Comparison of ENCODE assay signal across 19 cellular contexts in genomic region chr9:137263506-137263905, GRCh38. TPM values are rescaled to one million over a fixed set of nuclear protein-coding genes. Genes with fewer than 3 reads are reported as not detected.
A peak's percentile ranks its signal among the peaks of the same experiment; 100 is the strongest.
DNase-seq lines count a peak whose midpoint lies in the region; ATAC-seq, FAIRE-seq and TF ChIP-seq lines count a peak whose summit lies in the region.
"Had no signal": no experiment of that assay in that cellular context is flagged by ENCODE, and none has a peak within 500 bp of the region (broad histone marks: within the 10 kb centered on the region; RNA-seq: fewer than 3 reads in every experiment).

No MANE protein-coding gene starts in this region.

- H3K9me3 ChIP-seq in RWPE2 (ENCODE audit: severe bottlenecking) (no peaks in the 10 kb centered on the region), kidney (ENCODE audit: control insufficient read depth in 1 of 2, low read length in 2 of 2) (no peaks in the 10 kb centered on the region), left lung (no peaks in the 10 kb centered on the region)
- H3K9me3 ChIP-seq in effector memory CD4-positive, alpha-beta T cell (ENCODE audit: control insufficient read depth, low read length) = no peaks in the 10 kb centered on the region
- H3K9me3 ChIP-seq: A549, BE2C, HAP-1 had no signal

- intact Hi-C loops in kidney (cut with DNase I) = no loop called here
- intact Hi-C loops in left lung (cut with DNase I) = no loop called here

- no peak for FAIRE-seq in kidney (lab: Jason Lieb, UNC)
- FAIRE-seq: A549, G401.6, GM12891 had no signal

- peaks cover 7% of the 10 kb centered on the region for H3K36me3 Mint-ChIP-seq in neural crest cell (ENCODE audit: low read depth)
- peaks cover 30 to 38% of the 10 kb centered on the region in 2 donors for H3K36me3 Mint-ChIP-seq in stimulated activated naive B cell treated with anti-CD40 and anti-IgM and Interleukin-4, amounts not matched to agents 10 μg/mL and 1 μg/mL and 100 μg/mL, for 72 hours
- H3K36me3 Mint-ChIP-seq: IgD-negative memory B cell had no signal

- DNase-seq in RWPE2 (ENCODE audit: low spot score) = peak; percentile 36
- peak; percentile 66 for DNase-seq in kidney
- DNase-seq in neural crest cell (ENCODE audit: low read depth, low spot score) = no peak
- no peak for DNase-seq in stimulated activated naive B cell treated with anti-CD40 and anti-IgM and Interleukin-4, amounts not matched to agents 10 μg/mL and 1 μg/mL and 100 μg/mL, for 72 hours
- DNase-seq in effector memory CD4-positive, alpha-beta T cell = no peak
- no peak for DNase-seq in stimulated activated naive CD8-positive, alpha-beta T cell treated with anti-CD3 and anti-CD28 coated beads, Interleukin-15, amount 100 ng/mL, for 72 hours
- no peak for DNase-seq in stimulated activated naive CD8-positive, alpha-beta T cell treated with anti-CD3 and anti-CD28 coated beads, Interleukin-15, Interleukin-2, amounts not matched to agents 100 U/mL and 50 U/mL, for 24 hours
- DNase-seq in left lung = no peak
- DNase-seq: BE2C, DMS79, GOT3 had no signal

- no peak for TF ChIP-seq CTCF in RWPE2 (IDR thresholded peaks at IDR 0.05; ENCODE audit: poor library complexity, severe bottlenecking)
- no peak for TF ChIP-seq CTCF in kidney (IDR thresholded peaks at IDR 0.05; ENCODE audit: borderline replicate concordance, extremely low read depth, insufficient read depth)
- no peak for TF ChIP-seq CTCF in neural crest cell (conservative IDR thresholded peaks at IDR 0.05)
- TF ChIP-seq CTCF in left lung (IDR thresholded peaks at IDR 0.05) = no peak

- H3K4me1 Mint-ChIP-seq in neural crest cell = peaks cover 7% of the 10 kb centered on the region
- peaks cover 11 to 26% of the 10 kb centered on the region in 2 donors for H3K4me1 Mint-ChIP-seq in stimulated activated naive B cell treated with anti-CD40 and anti-IgM and Interleukin-4, amounts not matched to agents 10 μg/mL and 1 μg/mL and 100 μg/mL, for 72 hours
- peaks cover 10% of the 10 kb centered on the region for H3K4me1 Mint-ChIP-seq in stimulated activated naive CD8-positive, alpha-beta T cell treated with anti-CD3 and anti-CD28 coated beads, Interleukin-15, amount 100 ng/mL, for 72 hours

- no peak overlapping the region for H3K27ac ChIP-seq in RWPE2 (ENCODE audit: poor library complexity, severe bottlenecking)
- no peak overlapping the region for H3K27ac ChIP-seq in kidney (ENCODE audit: low read depth in 2 of 2, low read length in 2 of 2)
- no peak overlapping the region for H3K27ac ChIP-seq in effector memory CD4-positive, alpha-beta T cell (ENCODE audit: insufficient read depth, low read length, poor library complexity, severe bottlenecking)
- H3K27ac ChIP-seq in left lung = no peak overlapping the region
- H3K27ac ChIP-seq: A549, C4-2B had no signal

- H3K36me3 ChIP-seq in RWPE2 (ENCODE audit: low read depth) = peaks cover 70% of the 10 kb centered on the region
- H3K36me3 ChIP-seq in kidney (ENCODE audit: control insufficient read depth in 1 of 2, insufficient read depth in 2 of 2, low read length in 2 of 2) = peaks cover 2 to 12% of the 10 kb centered on the region in 2 donors
- peaks cover 44% of the 10 kb centered on the region for H3K36me3 ChIP-seq in effector memory CD4-positive, alpha-beta T cell (ENCODE audit: control insufficient read depth, insufficient read depth, low read length)
- H3K36me3 ChIP-seq in left lung = peaks cover 0 to 56% of the 10 kb centered on the region in 2 donors

- no peaks in the 10 kb centered on the region for H3K4me1 ChIP-seq in RWPE2 (ENCODE audit: insufficient read depth, poor library complexity, severe bottlenecking)
- H3K4me1 ChIP-seq in kidney (ENCODE audit: control insufficient read depth in 1 of 2, insufficient read depth in 1 of 2, low read depth in 1 of 2, low read length in 2 of 2) = peaks cover under 1 to 5% of the 10 kb centered on the region in 2 donors
- H3K4me1 ChIP-seq in effector memory CD4-positive, alpha-beta T cell (ENCODE audit: control insufficient read depth, insufficient read depth, low read length, poor library complexity, severe bottlenecking) = no peaks in the 10 kb centered on the region
- peaks cover 8 to 12% of the 10 kb centered on the region in 2 donors for H3K4me1 ChIP-seq in left lung
- H3K4me1 ChIP-seq: BE2C, HAP-1 had no signal

- no peak for ATAC-seq in RWPE2 (ENCODE audit: low read depth)
- no peak for ATAC-seq in stimulated activated naive B cell treated with anti-CD40 and anti-IgM and Interleukin-4, amounts not matched to agents 10 μg/mL and 1 μg/mL and 100 μg/mL, for 72 hours (replicated peaks)
- no peak for ATAC-seq in stimulated activated naive CD8-positive, alpha-beta T cell treated with anti-CD3 and anti-CD28 coated beads, Interleukin-15, amount 100 ng/mL, for 72 hours
- ATAC-seq in stimulated activated naive CD8-positive, alpha-beta T cell treated with anti-CD3 and anti-CD28 coated beads, Interleukin-15, Interleukin-2, amounts not matched to agents 100 U/mL and 50 U/mL, for 24 hours = no peak
- no peak for ATAC-seq in left lung

- H3K9ac ChIP-seq in kidney (ENCODE audit: low read length in 2 of 2) = no peak overlapping the region

- H3K27ac Mint-ChIP-seq in neural crest cell (ENCODE audit: unreplicated experiment) = peak overlapping the region; percentile 6
- H3K27ac Mint-ChIP-seq in stimulated activated naive B cell treated with anti-CD40 and anti-IgM and Interleukin-4, amounts not matched to agents 10 μg/mL and 1 μg/mL and 100 μg/mL, for 72 hours = peak overlapping the region; percentile 43
- H3K27ac Mint-ChIP-seq in stimulated activated naive CD8-positive, alpha-beta T cell treated with anti-CD3 and anti-CD28 coated beads, Interleukin-15, amount 100 ng/mL, for 72 hours = peak overlapping the region in 1 of 2 donors; percentile 72
- H3K27ac Mint-ChIP-seq: CD4-positive, alpha-beta memory T cell; IgD-negative memory B cell had no signal

- no peaks in the 10 kb centered on the region for H3K27me3 Mint-ChIP-seq in neural crest cell (ENCODE audit: low read depth)
- H3K27me3 Mint-ChIP-seq in stimulated activated naive B cell treated with anti-CD40 and anti-IgM and Interleukin-4, amounts not matched to agents 10 μg/mL and 1 μg/mL and 100 μg/mL, for 72 hours = no peaks in the 10 kb centered on the region
- no peaks in the 10 kb centered on the region for H3K27me3 Mint-ChIP-seq in stimulated activated naive CD8-positive, alpha-beta T cell treated with anti-CD3 and anti-CD28 coated beads, Interleukin-15, amount 100 ng/mL, for 72 hours
- H3K27me3 Mint-ChIP-seq: CD4-positive, alpha-beta memory T cell; IgD-negative memory B cell had no signal

- H3K4me3 ChIP-seq in RWPE2 (ENCODE audit: severe bottlenecking) = no peak overlapping the region
- no peak overlapping the region for H3K4me3 ChIP-seq in kidney (ENCODE audit: low read length in 2 of 2)
- no peak overlapping the region for H3K4me3 ChIP-seq in effector memory CD4-positive, alpha-beta T cell (ENCODE audit: insufficient read depth, low read depth, low read length, poor library complexity, severe bottlenecking)
- H3K4me3 ChIP-seq in left lung = no peak overlapping the region
- H3K4me3 ChIP-seq: A549, HAP-1 had no signal

- H3K4me3 Mint-ChIP-seq in neural crest cell = peak overlapping the region; percentile 12
- no peak overlapping the region for H3K4me3 Mint-ChIP-seq in stimulated activated naive B cell treated with anti-CD40 and anti-IgM and Interleukin-4, amounts not matched to agents 10 μg/mL and 1 μg/mL and 100 μg/mL, for 72 hours
- no peak overlapping the region for H3K4me3 Mint-ChIP-seq in stimulated activated naive CD8-positive, alpha-beta T cell treated with anti-CD3 and anti-CD28 coated beads, Interleukin-15, amount 100 ng/mL, for 72 hours
- H3K4me3 Mint-ChIP-seq: CD4-positive, alpha-beta memory T cell had no signal

- H3K9me3 Mint-ChIP-seq in neural crest cell = no peaks in the 10 kb centered on the region
- no peaks in the 10 kb centered on the region for H3K9me3 Mint-ChIP-seq in stimulated activated naive B cell treated with anti-CD40 and anti-IgM and Interleukin-4, amounts not matched to agents 10 μg/mL and 1 μg/mL and 100 μg/mL, for 72 hours
- H3K9me3 Mint-ChIP-seq in stimulated activated naive CD8-positive, alpha-beta T cell treated with anti-CD3 and anti-CD28 coated beads, Interleukin-15, amount 100 ng/mL, for 72 hours = no peaks in the 10 kb centered on the region
- H3K9me3 Mint-ChIP-seq: CD4-positive, alpha-beta memory T cell; IgD-negative memory B cell had no signal

- H3K27me3 ChIP-seq in RWPE2 (ENCODE audit: insufficient read depth, poor library complexity, severe bottlenecking) = no peaks in the 10 kb centered on the region
- H3K27me3 ChIP-seq in effector memory CD4-positive, alpha-beta T cell (replicated peaks; ENCODE audit: control insufficient read depth, insufficient read depth, low read length, poor library complexity, severe bottlenecking) = no peaks in the 10 kb centered on the region
- no peaks in the 10 kb centered on the region for H3K27me3 ChIP-seq in left lung
- H3K27me3 ChIP-seq: BE2C had no signal

RNA-seq across cellular contexts. Expression of gene NELFB, which starts 8.4 kb away (rescaled TPM):
- total RNA-seq in kidney (57.3 TPM), neural crest cell (76.7 and 79.0 TPM in 2 replicates), left lung (10 to 100 TPM; 47.8 to 49.7 TPM)
- 43.8 TPM for polyA plus RNA-seq in kidney (ENCODE audit: insufficient read depth, low read depth, low replicate concordance)

RNA-seq across cellular contexts. Expression of gene STPG3, which starts 12.4 kb away (rescaled TPM):
- 0.38 TPM for total RNA-seq in kidney
- not detected for polyA plus RNA-seq in kidney (ENCODE audit: insufficient read depth, low read depth, low replicate concordance)
- 0.26 TPM in 1 of 2 replicates, not detected in the other for total RNA-seq in neural crest cell
- total RNA-seq in left lung = not detected
- total RNA-seq: CD4-positive, alpha-beta memory T cell had no signal
- polyA plus RNA-seq: A549; AG04450; CD4-positive, alpha-beta memory T cell; IgD-negative memory B cell had no signal

RNA-seq across cellular contexts. Expression of gene TOR4A, which starts 14.0 kb away (rescaled TPM):
- total RNA-seq in kidney = 23.8 TPM
- polyA plus RNA-seq in kidney (ENCODE audit: insufficient read depth, low read depth, low replicate concordance) = 4.9 TPM
- total RNA-seq in neural crest cell = 0.75 and 0.86 TPM in 2 replicates
- 10 to 100 TPM; 31.8 to 38.5 TPM for total RNA-seq in left lung

RNA-seq across cellular contexts. Expression of gene TUBB4B, which starts 22.4 kb away (rescaled TPM):
- 258 TPM for total RNA-seq in kidney
- 394 TPM for polyA plus RNA-seq in kidney (ENCODE audit: insufficient read depth, low read depth, low replicate concordance)
- total RNA-seq in neural crest cell = 329 and 336 TPM in 2 replicates
- 100 to 1,000 TPM; 245 to 337 TPM for total RNA-seq in left lung

RNA-seq across cellular contexts. Expression of gene SLC34A3, which starts 32.8 kb away (rescaled TPM):
- 0.13 TPM for total RNA-seq in kidney
- polyA plus RNA-seq in kidney (ENCODE audit: insufficient read depth, low read depth, low replicate concordance) = 36.0 TPM
- total RNA-seq in neural crest cell = not detected in 2 replicates
- total RNA-seq in left lung = under 1 TPM in 1 of 2 donors, not detected in 1; 0.12 TPM
- total RNA-seq: CD4-positive, alpha-beta memory T cell had no signal
- polyA plus RNA-seq: AG04450; CD4-positive, alpha-beta memory T cell; IgD-negative memory B cell had no signal

Comparison
In these comparisons a context has a peak if more than half of its experiments do, and no peak if none do; other contexts are left out.
1. DNase-seq: peak in RWPE2 (single experiment) and kidney (single experiment); none in neural crest cell (single experiment), stimulated activated naive B cell treated with anti-CD40 and anti-IgM and Interleukin-4, amounts not matched to agents 10 μg/mL and 1 μg/mL and 100 μg/mL, for 72 hours (single experiment), effector memory CD4-positive, alpha-beta T cell (0 of 3), stimulated activated naive CD8-positive, alpha-beta T cell treated with anti-CD3 and anti-CD28 coated beads, Interleukin-15, amount 100 ng/mL, for 72 hours (0 of 2), stimulated activated naive CD8-positive, alpha-beta T cell treated with anti-CD3 and anti-CD28 coated beads, Interleukin-15, Interleukin-2, amounts not matched to agents 100 U/mL and 50 U/mL, for 24 hours (single experiment) and left lung (0 of 2).
2. RNA of gene TOR4A, which starts 14.0 kb away (total RNA-seq): 31.8 to 38.5 TPM in left lung and 23.8 TPM in kidney (single experiment); 0.75 to 0.86 TPM in neural crest cell; every median in the first group is over 10 times any median in the second.